In the genomic region with DNA sequence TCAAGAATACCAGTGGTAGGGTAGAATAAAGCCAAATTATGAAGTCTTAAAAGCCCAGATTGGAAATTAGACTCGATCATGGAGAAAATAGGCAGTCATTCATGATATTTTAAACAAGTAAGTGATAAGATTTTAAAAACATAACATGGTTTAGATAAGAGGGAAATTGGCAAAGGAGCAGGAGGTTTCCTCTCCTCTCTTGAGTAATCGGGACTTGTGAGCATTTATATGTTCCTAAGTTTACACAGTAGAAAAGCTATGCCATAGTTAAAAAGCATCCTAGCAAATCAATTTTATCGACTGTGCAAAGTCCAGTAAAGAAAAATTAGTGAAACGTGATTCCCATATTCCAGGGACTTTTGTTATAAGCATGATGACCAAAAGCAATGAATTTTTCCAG, we compare ENCODE assay signal across 22 cellular contexts.
"Had no signal": no experiment of that assay in that cellular context is flagged by ENCODE, and none has a peak within 500 bp of the region (broad histone marks: within the 10 kb centered on the region; RNA-seq: fewer than 3 reads in every experiment).

No MANE protein-coding gene starts in this region.

- H3K36me3 ChIP-seq: neural progenitor cell, thoracic aorta, upper lobe of left lung had no signal

- H3K9me3 ChIP-seq: psoas muscle, thoracic aorta, upper lobe of left lung had no signal

- H3K4me3 ChIP-seq: dorsolateral prefrontal cortex, lung, neural progenitor cell, psoas muscle, skin epidermis, thoracic aorta, tibial nerve, upper lobe of left lung had no signal

- H3K27ac ChIP-seq: dorsolateral prefrontal cortex, neural progenitor cell, psoas muscle, thoracic aorta, tibial nerve, upper lobe of left lung had no signal

- H3K4me1 ChIP-seq: neural progenitor cell, psoas muscle had no signal

- FAIRE-seq: colon, islet of Langerhans, urothelium cell line had no signal

- DNase-seq: caudate nucleus; dorsolateral prefrontal cortex; effector CD4-positive, alpha-beta T cell; foreskin melanocyte; head of caudate nucleus; left cardiac atrium; left ventricle myocardium superior; naive B cell; psoas muscle; right cardiac atrium; stimulated activated CD4-positive, alpha-beta T cell treated with anti-CD3 and anti-CD28 coated beads, Interleukin-15, amount 100 ng/mL, for 24 hours; stimulated activated CD4-positive, alpha-beta T cell treated with anti-CD3 and anti-CD28 coated beads, Interleukin-2, amount 100 ng/mL, for 48 hours; stimulated activated naive B cell treated with anti-CD40 and anti-IgM and Interleukin-4, amounts not matched to agents 10 μg/mL and 1 μg/mL and 100 μg/mL, for 72 hours; upper lobe of left lung had no signal

- H2AFZ ChIP-seq: neural progenitor cell had no signal

- H3K9ac ChIP-seq: neural progenitor cell had no signal

- H3K4me2 ChIP-seq: neural progenitor cell had no signal

- H3K27me3 ChIP-seq: dorsolateral prefrontal cortex, neural progenitor cell, tibial nerve, upper lobe of left lung had no signal

- ATAC-seq: left cardiac atrium; left ventricle myocardium superior; psoas muscle; right cardiac atrium; stimulated activated naive B cell treated with anti-CD40 and anti-IgM and Interleukin-4, amounts not matched to agents 10 μg/mL and 1 μg/mL and 100 μg/mL, for 72 hours had no signal
